Comparison of ENCODE assay signal across 17 cellular contexts in the genomic region with DNA sequence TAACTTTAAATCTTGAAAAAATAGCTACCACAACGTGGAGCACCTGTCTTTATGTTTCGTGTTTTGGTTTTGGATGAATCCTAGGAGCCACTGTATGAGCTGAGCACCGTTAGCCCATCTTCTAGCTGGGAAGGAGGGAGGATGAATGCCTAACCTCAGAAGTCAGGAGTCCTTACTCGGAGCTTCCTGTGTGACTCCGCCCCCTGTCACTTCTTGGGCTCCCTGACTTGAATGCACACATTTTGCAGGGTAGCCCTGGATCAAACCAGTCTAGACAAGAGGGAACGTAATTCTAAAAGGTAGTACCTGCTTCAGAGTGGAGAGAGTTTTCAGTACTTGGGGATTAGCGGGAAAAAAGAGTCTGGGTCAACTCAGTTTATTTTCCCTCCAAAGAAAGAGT. TPM values are rescaled to one million over a fixed set of nuclear protein-coding genes. Genes with fewer than 3 reads are reported as not detected.
DNase-seq lines count a peak whose midpoint lies in the region; ATAC-seq and TF ChIP-seq lines count a peak whose summit lies in the region.
"Had no signal": no experiment of that assay in that cellular context is flagged by ENCODE, and none has a peak within 500 bp of the region (broad histone marks: within the 10 kb centered on the region; RNA-seq: fewer than 3 reads in every experiment).

No MANE protein-coding gene starts in this region.

- 59 to 67% methylated on average over 5 to 7 of the region's 7 CpGs for WGBS in gastroesophageal sphincter (ENCODE audit: low coverage in 1 of 2), 2 donors
- 52 to 67% methylated on average over 6 to 7 of the region's 7 CpGs for WGBS in esophagus squamous epithelium, 2 donors

- H3K4me3 ChIP-seq in gastroesophageal sphincter (no peak overlapping the region), neural progenitor cell (no peak overlapping the region), esophagus squamous epithelium (no peak overlapping the region), WERI-Rb-1 (ENCODE audit: low read depth, low read length) (no peak overlapping the region)
- H3K4me3 ChIP-seq: BLaER1 had no signal

- H3K9me3 Mint-ChIP-seq in WTC11 (no peaks in the 10 kb centered on the region), neural progenitor cell (no peaks in the 10 kb centered on the region)
- H3K9me3 Mint-ChIP-seq: CD14-positive monocyte, IgD-negative memory B cell had no signal

- peak overlapping the region in 3 of 4 donors; percentile 50 to 91 (median 71) for H3K27ac ChIP-seq in gastroesophageal sphincter
- H3K27ac ChIP-seq in neural progenitor cell, result no peak overlapping the region
- H3K27ac ChIP-seq in esophagus squamous epithelium, result no peak overlapping the region
- no peak overlapping the region for H3K27ac ChIP-seq in WERI-Rb-1
- H3K27ac ChIP-seq: BLaER1 had no signal

- ATAC-seq in WTC11 (no peak), gastroesophageal sphincter (no peak), GM19023 (IDR thresholded peaks at IDR 0.05; ENCODE audit: unreplicated experiment) (no peak)
- ATAC-seq: HepG2 had no signal

- TF ChIP-seq POLR2A in gastroesophageal sphincter (IDR thresholded peaks at IDR 0.05) (no peak), esophagus squamous epithelium (IDR thresholded peaks at IDR 0.05) (no peak)

- no peaks in the 10 kb centered on the region for H3F3A ChIP-seq in neural progenitor cell (ENCODE audit: low read depth)

- no peaks in the 10 kb centered on the region for H4K20me1 ChIP-seq in neural progenitor cell (ENCODE audit: low read depth)
- H4K20me1 ChIP-seq: BLaER1 had no signal

- DNase-seq in GM20000 (ENCODE audit: low spot score) (peak; percentile 3), WTC11 (ENCODE audit: low spot score) (no peak), neural progenitor cell (ENCODE audit: low spot score) (peak; percentile 47), esophagus squamous epithelium (lab: John Stamatoyannopoulos, UW) (no peak), WERI-Rb-1 (no peak)
- DNase-seq: 8988T; CD4-positive, alpha-beta memory T cell; DMS153; GDM1; HCEC 1CT had no signal

- H3K27me3 Mint-ChIP-seq in WTC11 (ENCODE audit: low read depth) (peaks cover 17% of the 10 kb centered on the region), neural progenitor cell (ENCODE audit: insufficient read depth, low read depth) (peaks cover 20% of the 10 kb centered on the region)

- POLR2A ChIA-PET in WTC11 (lab: Charles Lee), result no interaction called here

- CTCF ChIA-PET in WTC11 (lab: Charles Lee), result interaction anchor here (0.6 to 1.7 kb wide), 2 partner anchors 19 to 618 kb away, joined by 3 to 9 read pairs; no protein-coding TSS in a partner anchor

- no peak overlapping the region for H2AFZ ChIP-seq in neural progenitor cell (replicated peaks)

- H3K4me3 Mint-ChIP-seq in WTC11 (no peak overlapping the region), neural progenitor cell (no peak overlapping the region)
- H3K4me3 Mint-ChIP-seq: CD14-positive monocyte; CD4-positive, alpha-beta memory T cell; IgD-negative memory B cell had no signal

- H3K27ac Mint-ChIP-seq in WTC11, result peak overlapping the region; percentile 10; the same call in 1 of the 2 replicates
- no peak overlapping the region for H3K27ac Mint-ChIP-seq in neural progenitor cell
- H3K27ac Mint-ChIP-seq: CD14-positive monocyte; CD4-positive, alpha-beta memory T cell; IgD-negative memory B cell had no signal

- H3K4me1 ChIP-seq in gastroesophageal sphincter (peaks cover 0 to 53% (median 0%) of the 10 kb centered on the region in 3 donors), neural progenitor cell (peaks cover 7% of the 10 kb centered on the region), esophagus squamous epithelium (peaks cover 4 to 18% (median 7%) of the 10 kb centered on the region in 3 donors)

- H3K4me2 ChIP-seq in neural progenitor cell, result no peak overlapping the region
- H3K4me2 ChIP-seq: BLaER1 had no signal

- H3K4me1 Mint-ChIP-seq in WTC11 (peaks cover 16% of the 10 kb centered on the region), neural progenitor cell (peaks cover 6% of the 10 kb centered on the region)
- H3K4me1 Mint-ChIP-seq: CD14-positive monocyte; CD4-positive, alpha-beta memory T cell; IgD-negative memory B cell had no signal

- TF ChIP-seq CTCF in GM20000 (IDR thresholded peaks at IDR 0.05; ENCODE audit: extremely low read depth, missing control alignments) (no peak), WTC11 (IDR thresholded peaks at IDR 0.05) (no peak), gastroesophageal sphincter (IDR thresholded peaks at IDR 0.05) (no peak), neural progenitor cell (IDR thresholded peaks at IDR 0.05) (no peak), esophagus squamous epithelium (IDR thresholded peaks at IDR 0.05) (no peak), WERI-Rb-1 (IDR thresholded peaks at IDR 0.05; ENCODE audit: low read depth, low read length) (no peak)

- H3K36me3 Mint-ChIP-seq in WTC11, result peaks cover 5% of the 10 kb centered on the region; the same call in 1 of the 2 replicates
- H3K36me3 Mint-ChIP-seq in neural progenitor cell, result no peaks in the 10 kb centered on the region
- H3K36me3 Mint-ChIP-seq: CD14-positive monocyte; CD4-positive, alpha-beta memory T cell; IgD-negative memory B cell had no signal

- H3K36me3 ChIP-seq in gastroesophageal sphincter (no peaks in the 10 kb centered on the region), neural progenitor cell (no peaks in the 10 kb centered on the region), esophagus squamous epithelium (no peaks in the 10 kb centered on the region), WERI-Rb-1 (no peaks in the 10 kb centered on the region)
- H3K36me3 ChIP-seq: BLaER1 had no signal

- no peak for TF ChIP-seq EP300 in gastroesophageal sphincter (IDR thresholded peaks at IDR 0.05)

- H3K9me3 ChIP-seq in gastroesophageal sphincter, result no peaks in the 10 kb centered on the region
- no peaks in the 10 kb centered on the region for H3K9me3 ChIP-seq in neural progenitor cell (ENCODE audit: low read depth)
- no peaks in the 10 kb centered on the region for H3K9me3 ChIP-seq in esophagus squamous epithelium
- H3K9me3 ChIP-seq in WERI-Rb-1 (ENCODE audit: severe bottlenecking), result no peaks in the 10 kb centered on the region

- H3K9ac ChIP-seq in neural progenitor cell, result no peak overlapping the region
- H3K9ac ChIP-seq: BLaER1 had no signal

- H3K27me3 ChIP-seq in gastroesophageal sphincter (peaks cover 22% of the 10 kb centered on the region), neural progenitor cell (peaks cover 35% of the 10 kb centered on the region), esophagus squamous epithelium (peaks cover 0 to 35% (median 5%) of the 10 kb centered on the region in 4 donors), WERI-Rb-1 (ENCODE audit: insufficient read depth, low read depth, severe bottlenecking) (no peaks in the 10 kb centered on the region)

- intact Hi-C loops in esophagus squamous epithelium (cut with DNase I), result no loop called here

- no peaks in the 10 kb centered on the region for H3K79me2 ChIP-seq in neural progenitor cell (ENCODE audit: low read depth)

TF ChIP-seq in WTC11, 78 proteins besides CTCF, POLR2A, EP300 and RAD21 (continues in another document):
- TF ChIP-seq GABPB1 (CRISPR knock-in tag; IDR thresholded peaks at IDR 0.05), result no peak
- TF ChIP-seq, protein P1, sequence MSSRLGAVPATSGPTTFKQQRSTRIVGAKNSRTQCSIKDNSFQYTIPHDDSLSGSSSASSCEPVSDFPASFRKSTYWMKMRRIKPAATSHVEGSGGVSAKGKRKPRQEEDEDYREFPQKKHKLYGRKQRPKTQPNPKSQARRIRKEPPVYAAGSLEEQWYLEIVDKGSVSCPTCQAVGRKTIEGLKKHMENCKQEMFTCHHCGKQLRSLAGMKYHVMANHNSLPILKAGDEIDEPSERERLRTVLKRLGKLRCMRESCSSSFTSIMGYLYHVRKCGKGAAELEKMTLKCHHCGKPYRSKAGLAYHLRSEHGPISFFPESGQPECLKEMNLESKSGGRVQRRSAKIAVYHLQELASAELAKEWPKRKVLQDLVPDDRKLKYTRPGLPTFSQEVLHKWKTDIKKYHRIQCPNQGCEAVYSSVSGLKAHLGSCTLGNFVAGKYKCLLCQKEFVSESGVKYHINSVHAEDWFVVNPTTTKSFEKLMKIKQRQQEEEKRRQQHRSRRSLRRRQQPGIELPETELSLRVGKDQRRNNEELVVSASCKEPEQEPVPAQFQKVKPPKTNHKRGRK (CRISPR knock-in tag; IDR thresholded peaks at IDR 0.05; ENCODE audit: borderline replicate concordance), result no peak
- TF ChIP-seq, protein P2, sequence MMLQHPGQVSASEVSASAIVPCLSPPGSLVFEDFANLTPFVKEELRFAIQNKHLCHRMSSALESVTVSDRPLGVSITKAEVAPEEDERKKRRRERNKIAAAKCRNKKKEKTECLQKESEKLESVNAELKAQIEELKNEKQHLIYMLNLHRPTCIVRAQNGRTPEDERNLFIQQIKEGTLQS (CRISPR knock-in tag; conservative IDR thresholded peaks at IDR 0.05), result no peak
- TF ChIP-seq, protein P3, sequence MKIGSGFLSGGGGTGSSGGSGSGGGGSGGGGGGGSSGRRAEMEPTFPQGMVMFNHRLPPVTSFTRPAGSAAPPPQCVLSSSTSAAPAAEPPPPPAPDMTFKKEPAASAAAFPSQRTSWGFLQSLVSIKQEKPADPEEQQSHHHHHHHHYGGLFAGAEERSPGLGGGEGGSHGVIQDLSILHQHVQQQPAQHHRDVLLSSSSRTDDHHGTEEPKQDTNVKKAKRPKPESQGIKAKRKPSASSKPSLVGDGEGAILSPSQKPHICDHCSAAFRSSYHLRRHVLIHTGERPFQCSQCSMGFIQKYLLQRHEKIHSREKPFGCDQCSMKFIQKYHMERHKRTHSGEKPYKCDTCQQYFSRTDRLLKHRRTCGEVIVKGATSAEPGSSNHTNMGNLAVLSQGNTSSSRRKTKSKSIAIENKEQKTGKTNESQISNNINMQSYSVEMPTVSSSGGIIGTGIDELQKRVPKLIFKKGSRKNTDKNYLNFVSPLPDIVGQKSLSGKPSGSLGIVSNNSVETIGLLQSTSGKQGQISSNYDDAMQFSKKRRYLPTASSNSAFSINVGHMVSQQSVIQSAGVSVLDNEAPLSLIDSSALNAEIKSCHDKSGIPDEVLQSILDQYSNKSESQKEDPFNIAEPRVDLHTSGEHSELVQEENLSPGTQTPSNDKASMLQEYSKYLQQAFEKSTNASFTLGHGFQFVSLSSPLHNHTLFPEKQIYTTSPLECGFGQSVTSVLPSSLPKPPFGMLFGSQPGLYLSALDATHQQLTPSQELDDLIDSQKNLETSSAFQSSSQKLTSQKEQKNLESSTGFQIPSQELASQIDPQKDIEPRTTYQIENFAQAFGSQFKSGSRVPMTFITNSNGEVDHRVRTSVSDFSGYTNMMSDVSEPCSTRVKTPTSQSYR (CRISPR knock-in tag; IDR thresholded peaks at IDR 0.05), result no peak

RNA-seq across cellular contexts. Expression of a gene that starts 5.3 kb away (rescaled TPM):
- total RNA-seq in WTC11 (2021), result 16.2 to 23.3 TPM (median 18.0 TPM) in 3 replicates
- total RNA-seq in gastroesophageal sphincter, result 100 to 1,000 TPM in 1 of 4 donors, 10 to 100 TPM in 1, 1 to 10 TPM in 2; 2.4 to 151 (median 33.7) TPM
- 3.0 and 4.4 TPM in 2 replicates for total RNA-seq in neural progenitor cell (ENCODE audit: low replicate concordance)
- under 1 TPM in 2 of 4 donors, not detected in 2; 0.57 TPM for total RNA-seq in esophagus squamous epithelium
- total RNA-seq: A673; CD4-positive, alpha-beta memory T cell; HepG2 had no signal

Comparison
In these comparisons a context has a peak if more than half of its experiments do, and no peak if none do; other contexts are left out.
1. DNase-seq: peak in GM20000 (single experiment) and neural progenitor cell (single experiment); none in WTC11 (single experiment), esophagus squamous epithelium (single experiment) and WERI-Rb-1 (single experiment).
2. H3K27ac ChIP-seq: peak in gastroesophageal sphincter (3 of 4); none in neural progenitor cell (single experiment), esophagus squamous epithelium (0 of 4) and WERI-Rb-1 (single experiment).